Comparison of ENCODE assay signal across 8 cellular contexts in the genomic region with DNA sequence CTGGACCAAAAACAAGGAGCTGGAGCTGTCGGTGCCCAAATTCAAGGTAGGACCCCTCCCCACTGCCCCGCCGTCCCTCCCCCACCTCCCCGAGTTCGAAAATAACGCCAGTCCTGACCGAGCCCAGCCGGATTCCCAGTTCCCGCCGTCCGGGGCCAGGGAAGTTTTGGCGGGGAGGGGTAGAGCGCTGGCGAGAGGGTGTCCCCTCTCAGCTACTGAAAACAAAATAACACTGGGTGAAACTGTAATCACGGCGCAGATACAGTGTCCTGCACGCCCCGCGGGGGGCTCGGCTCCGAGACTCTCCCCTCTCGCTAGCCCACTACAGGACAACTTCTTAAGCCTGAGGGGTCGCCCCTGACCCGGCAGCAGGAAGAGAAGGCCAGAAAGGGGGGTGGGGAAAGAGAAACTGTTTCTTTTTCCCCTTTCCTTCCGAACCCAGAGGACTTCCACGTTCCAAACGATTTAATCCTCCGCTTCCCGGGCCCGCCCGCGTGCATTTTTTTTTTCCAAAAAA. TPM values are rescaled to one million over a fixed set of nuclear protein-coding genes. Genes with fewer than 3 reads are reported as not detected.
DNase-seq lines count a peak whose midpoint lies in the region; ATAC-seq, FAIRE-seq and TF ChIP-seq lines count a peak whose summit lies in the region.

No MANE protein-coding gene starts in this region.

- WGBS in GM12878 (ENCODE audit: insufficient coverage, insufficient replicate concordance, low lambda C conversion rate, missing lambda C conversion rate): under 1% methylated on average over 32 of the region's 32 CpGs

- peaks cover 35% of the 10 kb centered on the region for H3K4me1 ChIP-seq in CD4-positive, alpha-beta memory T cell (ENCODE audit: insufficient read depth, low read length)
- H3K4me1 ChIP-seq in GM12878 (ENCODE audit: control insufficient read depth, insufficient read depth, low read length): peaks cover 16% of the 10 kb centered on the region
- peaks cover 20 to 32% of the 10 kb centered on the region in 2 donors for H3K4me1 ChIP-seq in thoracic aorta (ENCODE audit: control insufficient read depth in 1 of 2, low read depth in 2 of 2)

- peaks cover 22% of the 10 kb centered on the region for H3K36me3 ChIP-seq in CD4-positive, alpha-beta memory T cell (ENCODE audit: insufficient read depth, low read length)
- peaks cover 6 to 12% of the 10 kb centered on the region in 2 experiments; a peak in 3 of 4 replicates for H3K36me3 ChIP-seq in GM12878 (ENCODE audit: control insufficient read depth in 2 of 2, insufficient read depth in 2 of 2, low read length in 1 of 2)
- peaks cover 23% of the 10 kb centered on the region for H3K36me3 ChIP-seq in thoracic aorta

- POLR2A ChIA-PET in CD4-positive, alpha-beta memory T cell (lab: Charles Lee; ENCODE audit: partially characterized antibody): interaction anchor here (0.9 to 44.6 kb wide), 7 partner anchors 3 to 226 kb away, joined by 3 to 2727 read pairs (median 18); a partner anchor contains a TSS
- POLR2A ChIA-PET in GM12878 (lab: Charles Lee): interaction anchor here (0.7 to 10.1 kb wide), 3 partner anchors 13 to 23 kb away, joined by 6 to 155 read pairs (median 15); a partner anchor contains a TSS

- no peaks in the 10 kb centered on the region for H3K27me3 Mint-ChIP-seq in CD4-positive, alpha-beta memory T cell

- no peak for FAIRE-seq in GM12878 (lab: Jason Lieb, UNC)

- H3K4me3 ChIP-seq in CD4-positive, alpha-beta memory T cell (ENCODE audit: low read length in 2 of 2): peak overlapping the region; percentile 61 to 89
- H3K4me3 ChIP-seq in LNCaP clone FGC (ENCODE audit: low read depth, low read length) (peak overlapping the region; percentile 62), GM12878 (peak overlapping the region; percentile 99), thoracic aorta (peak overlapping the region; percentile 95)

- peak overlapping the region; percentile 97 to 99 (median 98) for H3K4me3 Mint-ChIP-seq in CD4-positive, alpha-beta memory T cell

- RAD21 ChIA-PET in GM12878 (lab: Charles Lee; ENCODE audit: unreplicated experiment): interaction anchor here (1.8 to 13.1 kb wide), 2 partner anchors 11 to 83 kb away, joined by 4 to 395 read pairs; a partner anchor contains a TSS

- peak overlapping the region; percentile 100 for H3K9ac ChIP-seq in GM12878 (ENCODE audit: control insufficient read depth, insufficient read depth, low read length)

- H3K9me3 Mint-ChIP-seq in CD4-positive, alpha-beta memory T cell: peaks cover 0 to 3% (median 0%) of the 10 kb centered on the region in 8 donors

- H4K20me1 ChIP-seq in GM12878 (ENCODE audit: control insufficient read depth, insufficient read depth): peaks cover 5% of the 10 kb centered on the region; the same call in 1 of the 2 replicates

- H3K27me3 ChIP-seq in CD4-positive, alpha-beta memory T cell (ENCODE audit: insufficient read depth, low read length): no peaks in the 10 kb centered on the region
- H3K27me3 ChIP-seq in GM12878 (replicated peaks in 1 of 2; ENCODE audit: control insufficient read depth in 2 of 2, insufficient read depth in 2 of 2, low read length in 1 of 2) (no peaks in the 10 kb centered on the region), thoracic aorta (replicated peaks; ENCODE audit: insufficient read depth) (no peaks in the 10 kb centered on the region)

- H3K27ac ChIP-seq in CD4-positive, alpha-beta memory T cell (ENCODE audit: low read depth, low read length): peak overlapping the region; percentile 78
- H3K27ac ChIP-seq in GM12878 (ENCODE audit: control insufficient read depth, insufficient read depth) (peak overlapping the region; percentile 97), thoracic aorta (peak overlapping the region; percentile 90 to 95)

- CTCF ChIA-PET in CD4-positive, alpha-beta memory T cell (lab: Charles Lee; ENCODE audit: partially characterized antibody): interaction anchor here (0.8 to 16.7 kb wide), 2 partner anchors 9 to 24 kb away, joined by 3 to 918 read pairs; a partner anchor contains a TSS
- CTCF ChIA-PET in GM12878 (lab: Yijun Ruan, JAX): interaction anchor here (0.8 to 13.6 kb wide), 2 partner anchors 8 to 691 kb away, joined by 3 to 565 read pairs; a partner anchor contains a TSS

- TF ChIP-seq POLR2A in GM12878 (IDR thresholded peaks at IDR 0.05; ENCODE audit: low read depth, low read length): no peak

- peaks cover 18 to 57% of the 10 kb centered on the region in 2 donors for H3K36me3 Mint-ChIP-seq in CD4-positive, alpha-beta memory T cell

- peaks cover 61% of the 10 kb centered on the region for H3K79me2 ChIP-seq in GM12878 (ENCODE audit: control insufficient read depth, insufficient read depth, low read length)

- intact Hi-C loops in CD4-positive, alpha-beta memory T cell (cut with micrococcal nuclease): no loop called here
- intact Hi-C loops in GM12878 (cut with micrococcal nuclease; ENCODE audit: unreplicated experiment): no loop called here

- no peak for TF ChIP-seq EP300 in GM12878 (IDR thresholded peaks at IDR 0.05; ENCODE audit: borderline replicate concordance in 1 of 2, control insufficient read depth in 1 of 2, low read depth in 2 of 2, low read length in 2 of 2)

- peak overlapping the region; percentile 77 for H3K4me2 ChIP-seq in GM12878 (ENCODE audit: control insufficient read depth, insufficient read depth)

- no peak overlapping the region; the same call in 1 of the 2 replicates for H2AFZ ChIP-seq in GM12878 (ENCODE audit: control insufficient read depth, low read depth, low read length)

- H3K4me1 Mint-ChIP-seq in CD4-positive, alpha-beta memory T cell: peaks cover 15 to 62% (median 32%) of the 10 kb centered on the region in 4 donors

- TF ChIP-seq CTCF in LNCaP clone FGC (IDR thresholded peaks at IDR 0.05; ENCODE audit: control insufficient read depth, extremely low read depth, insufficient read depth) (no peak), GM12878 (IDR thresholded peaks at IDR 0.05 in 2 of 3, conservative IDR thresholded peaks at IDR 0.05 in 1 of 3; ENCODE audit: control insufficient read depth in 2 of 3, extremely low read depth in 1 of 3, insufficient read depth in 1 of 3, low read depth in 3 of 3, low read length in 3 of 3) (no peak), thoracic aorta (IDR thresholded peaks at IDR 0.05) (no peak)

- peak overlapping the region; percentile 53 to 99 (median 93) for H3K27ac Mint-ChIP-seq in CD4-positive, alpha-beta memory T cell

- no peak for TF ChIP-seq RAD21 in GM12878 (IDR thresholded peaks at IDR 0.05; ENCODE audit: insufficient read depth, low read depth, low read length)

- BruUV-seq in GM12878 (replicated peaks; lab: Mats Ljungman, UMichigan): no TSS peak

- in situ Hi-C loops in GM12878 (cut with MboI): no loop called here

- peak in 3 of 5 donors; percentile 29 to 42 (median 35) for DNase-seq in CD4-positive, alpha-beta memory T cell
- DNase-seq in LNCaP clone FGC (ENCODE audit: low read depth): no peak
- DNase-seq in GM12878 (ENCODE audit: low read depth, low spot score): no peak
- peak; percentile 66 for DNase-seq in left kidney (ENCODE audit: low read depth, low spot score)
- no peak for DNase-seq in thoracic aorta (ENCODE audit: low spot score)
- DNase-seq in activated gamma-delta T cell (lab: John Stamatoyannopoulos, UW): no peak

- SMC1A ChIA-PET in GM12878 (lab: Charles Lee; ENCODE audit: uncharacterized antibody, unreplicated experiment): interaction anchor here (12.2 kb wide), 1 partner anchor 11 kb away, joined by 226 read pairs; a partner anchor contains a TSS

- no peak for ATAC-seq in GM12878
- no peak for ATAC-seq in thoracic aorta (ENCODE audit: insufficient number of reproducible peaks, low FRiP score, low read depth)
- ATAC-seq in HG02852 (IDR thresholded peaks at IDR 0.05; ENCODE audit: unreplicated experiment): no peak
- ATAC-seq in HG02610 (IDR thresholded peaks at IDR 0.05; ENCODE audit: unreplicated experiment): no peak

- H3K9me3 ChIP-seq in CD4-positive, alpha-beta memory T cell (ENCODE audit: control insufficient read depth in 1 of 2, low read length in 2 of 2): no peaks in the 10 kb centered on the region
- H3K9me3 ChIP-seq in GM12878 (replicated peaks; ENCODE audit: control insufficient read depth, insufficient read depth, low read length): no peaks in the 10 kb centered on the region
- no peaks in the 10 kb centered on the region for H3K9me3 ChIP-seq in thoracic aorta

RNA-seq across cellular contexts. Expression of a gene that starts 1.4 kb away (rescaled TPM):
- 10 to 100 TPM; 67.1 to 69.3 TPM for total RNA-seq in CD4-positive, alpha-beta memory T cell
- 1 to 10 TPM in 1 of 2 donors, under 1 TPM in 1; 0.13 to 3.3 TPM for polyA plus RNA-seq in CD4-positive, alpha-beta memory T cell
- 8.1 and 10.1 TPM in 2 replicates for total RNA-seq in GM12878 (2013; cell fraction: nucleolus; rRNA removed)
- total RNA-seq in GM12878 (2014; rRNA removed) (1.8 and 2.1 TPM in 2 replicates), GM12878 (2014; rRNA removed; fragmentation: Illumina TruSeq; extraction: Trizol) (1.3 TPM in 2 replicates), GM12878 (2021) (15.5 and 17.3 TPM in 2 replicates), thoracic aorta (10 to 100 TPM; 21.9 to 32.7 TPM)
- 2.0 TPM for polyA plus RNA-seq in GM12878 (2011; ENCODE audit: low read depth)
- polyA plus RNA-seq in GM12878 (2011; rRNA removed) (0.27 and 0.50 TPM in 2 replicates), GM12878 (2014; fragmentation: Illumina TruSeq; extraction: Trizol) (1.7 and 3.6 TPM in 2 replicates), GM12878 (2014; fragmentation: Nextera tagmentation; extraction: Ambion mirVana) (1 to 10 TPM in 1 of 2 experiments, under 1 TPM in 1; 0.53 to 1.7 TPM), GM12878 (2014; rRNA removed) (4.9 and 7.5 TPM in 2 replicates), GM12878 (2016; fragmentation: Nextera tagmentation; extraction: Ambion mirVana) (1 to 10 TPM; 1.2 to 1.5 TPM)
- polyA plus RNA-seq in GM12878 (2011; cell fraction: cytosol; rRNA removed): 0.67 and 0.76 TPM in 2 replicates
- 3.1 and 6.2 TPM in 2 replicates for polyA plus RNA-seq in GM12878 (2011; cell fraction: nucleus; rRNA removed)
- 4.3 and 5.9 TPM in 2 replicates for polyA plus RNA-seq in GM12878 (2012)
- 1.3 and 1.4 TPM in 2 replicates for polyA minus RNA-seq in GM12878 (2011; rRNA and poly(A)+ RNA removed)
- polyA minus RNA-seq in GM12878 (2011; cell fraction: cytosol; rRNA and poly(A)+ RNA removed): 2.3 and 3.3 TPM in 2 replicates
- 1.6 and 3.5 TPM in 2 replicates for polyA minus RNA-seq in GM12878 (2011; cell fraction: nucleus; rRNA and poly(A)+ RNA removed)

RNA-seq across cellular contexts. Expression of a gene that starts 11.7 kb away (rescaled TPM):
- 100 to 1,000 TPM; 137 to 138 TPM for total RNA-seq in CD4-positive, alpha-beta memory T cell
- polyA plus RNA-seq in CD4-positive, alpha-beta memory T cell: 100 to 1,000 TPM in 1 of 2 donors, 10 to 100 TPM in 1; 72.6 to 106 TPM
- total RNA-seq in GM12878 (2013; cell fraction: nucleolus; rRNA removed): 111 and 129 TPM in 2 replicates
- total RNA-seq in GM12878 (2014; rRNA removed) (58.0 and 58.8 TPM in 2 replicates), GM12878 (2014; rRNA removed; fragmentation: Illumina TruSeq; extraction: Trizol) (32.8 and 32.9 TPM in 2 replicates), GM12878 (2021) (72.8 and 78.7 TPM in 2 replicates), thoracic aorta (10 to 100 TPM; 12.0 to 30.2 TPM)
- 11.6 TPM for polyA plus RNA-seq in GM12878 (2011; ENCODE audit: low read depth)
- polyA plus RNA-seq in GM12878 (2011; rRNA removed) (25.4 and 40.8 TPM in 2 replicates), GM12878 (2014; fragmentation: Illumina TruSeq; extraction: Trizol) (28.5 and 36.5 TPM in 2 replicates), GM12878 (2014; fragmentation: Nextera tagmentation; extraction: Ambion mirVana) (1 to 10 TPM; 6.1 to 6.4 TPM), GM12878 (2014; rRNA removed) (66.1 and 75.8 TPM in 2 replicates), GM12878 (2016; fragmentation: Nextera tagmentation; extraction: Ambion mirVana) (10 to 100 TPM; 38.9 to 40.5 TPM)
- 71.0 and 80.5 TPM in 2 replicates for polyA plus RNA-seq in GM12878 (2011; cell fraction: cytosol; rRNA removed)
- polyA plus RNA-seq in GM12878 (2011; cell fraction: nucleus; rRNA removed): 76.9 and 97.7 TPM in 2 replicates
- polyA plus RNA-seq in GM12878 (2012): 38.5 and 51.6 TPM in 2 replicates
- 45.1 and 66.7 TPM in 2 replicates for polyA minus RNA-seq in GM12878 (2011; rRNA and poly(A)+ RNA removed)
- 58.2 and 58.8 TPM in 2 replicates for polyA minus RNA-seq in GM12878 (2011; cell fraction: cytosol; rRNA and poly(A)+ RNA removed)
- polyA minus RNA-seq in GM12878 (2011; cell fraction: nucleus; rRNA and poly(A)+ RNA removed): 35.3 and 53.2 TPM in 2 replicates

RNA-seq across cellular contexts. Expression of a gene that starts 53.4 kb away (rescaled TPM):
- total RNA-seq in CD4-positive, alpha-beta memory T cell: not detected
- polyA plus RNA-seq in CD4-positive, alpha-beta memory T cell: not detected
- total RNA-seq in GM12878 (2013; cell fraction: nucleolus; rRNA removed): not detected in 2 replicates
- not detected in 2 replicates for total RNA-seq in GM12878 (2014; rRNA removed)
- not detected in 2 replicates for total RNA-seq in GM12878 (2014; rRNA removed; fragmentation: Illumina TruSeq; extraction: Trizol)
- 0.13 and 0.28 TPM in 2 replicates for total RNA-seq in GM12878 (2021)
- polyA plus RNA-seq in GM12878 (2011; ENCODE audit: low read depth): not detected
- not detected in 2 replicates for polyA plus RNA-seq in GM12878 (2011; rRNA removed)
- polyA plus RNA-seq in GM12878 (2011; cell fraction: cytosol; rRNA removed): not detected in 2 replicates
- not detected in 2 replicates for polyA plus RNA-seq in GM12878 (2011; cell fraction: nucleus; rRNA removed)
- polyA plus RNA-seq in GM12878 (2012): 0.15 TPM in 1 of 2 replicates, not detected in the other
- polyA plus RNA-seq in GM12878 (2014; fragmentation: Illumina TruSeq; extraction: Trizol): not detected in 2 replicates
- under 1 TPM in 1 of 2 experiments, not detected in 1; 0.04 TPM for polyA plus RNA-seq in GM12878 (2014; fragmentation: Nextera tagmentation; extraction: Ambion mirVana)
- polyA plus RNA-seq in GM12878 (2014; rRNA removed): 0.15 and 0.69 TPM in 2 replicates
- polyA plus RNA-seq in GM12878 (2016; fragmentation: Nextera tagmentation; extraction: Ambion mirVana): not detected
- not detected in 2 replicates for polyA minus RNA-seq in GM12878 (2011; rRNA and poly(A)+ RNA removed)
- not detected in 2 replicates for polyA minus RNA-seq in GM12878 (2011; cell fraction: cytosol; rRNA and poly(A)+ RNA removed)
- polyA minus RNA-seq in GM12878 (2011; cell fraction: nucleus; rRNA and poly(A)+ RNA removed): not detected in 2 replicates
- total RNA-seq in thoracic aorta: 1 to 10 TPM; 1.2 to 6.8 TPM

Comparison
In these comparisons a context has a peak if more than half of its experiments do, and no peak if none do; other contexts are left out.
1. DNase-seq: peak in CD4-positive, alpha-beta memory T cell (3 of 5) and left kidney (single experiment); none in LNCaP clone FGC (single experiment), GM12878 (single experiment), thoracic aorta (single experiment) and activated gamma-delta T cell (single experiment).
2. Peak in every context shown above with its lines, with median percentiles within 50 percentile points of each other: H3K27ac ChIP-seq and H3K4me3 ChIP-seq.